Comparison of ENCODE assay signal across 8 cellular contexts in genomic region chr9:23826120-23826629, GRCh38. TPM values are rescaled to one million over a fixed set of nuclear protein-coding genes. Genes with fewer than 3 reads are reported as not detected.
DNase-seq lines count a peak whose midpoint lies in the region; ATAC-seq and TF ChIP-seq lines count a peak whose summit lies in the region.

TSS of gene ELAVL2 (minus strand) at chr9:23826240. CDS start at chr9:23762234, 64,006 bp downstream.

- peak; percentile 71 for ATAC-seq in GM19023 (IDR thresholded peaks at IDR 0.05; ENCODE audit: unreplicated experiment)
- peak; percentile 91 to 97 (median 94) for ATAC-seq in heart left ventricle

- H3K27ac Mint-ChIP-seq in osteocyte (ENCODE audit: unreplicated experiment), result no peak within 1 kb of the TSS

- H3K9me3 ChIP-seq in heart left ventricle, result no peaks in the 10 kb centered on the region
- no peaks in the 10 kb centered on the region for H3K9me3 ChIP-seq in uterus

- no peak within 1 kb of the TSS for H3K4me3 Mint-ChIP-seq in osteocyte (ENCODE audit: unreplicated experiment)

- H3K27me3 ChIP-seq in heart left ventricle (peaks cover 35 to 98% (median 86%) of the 10 kb centered on the region in 9 donors), uterus (peaks cover 14 to 51% of the 10 kb centered on the region in 2 donors)

- WGBS in heart left ventricle, 4 donors, result 1 to 2% (median 2%) methylated on average over 30 of the region's 30 CpGs

- H3K36me3 ChIP-seq in heart left ventricle (no peaks in the 10 kb centered on the region), uterus (no peaks in the 10 kb centered on the region)

- no peaks in the 10 kb centered on the region for H3K36me3 Mint-ChIP-seq in osteocyte (ENCODE audit: unreplicated experiment)

- H3K4me3 ChIP-seq in heart left ventricle, result peak within 1 kb of the TSS in 11 of 12 donors; percentile 7 to 62 (median 45)
- H3K4me3 ChIP-seq in uterus, result peak within 1 kb of the TSS; percentile 9 to 38

- H3K4me1 ChIP-seq in heart left ventricle (peaks cover 0 to 37% (median 11%) of the 10 kb centered on the region in 12 donors), uterus (peaks cover 5 to 6% of the 10 kb centered on the region in 2 donors)

- DNase-seq in NCI-H524 treated with DMSO at 0.1 percent for 48 hours (lab: John Stamatoyannopoulos, UW) (peak; percentile 83), anterior cingulate cortex (lab: John Stamatoyannopoulos, UW) (peak; percentile 31 to 99 (median 90)), heart left ventricle (peak; percentile 74 to 84 (median 79)), osteocyte (ENCODE audit: extremely low spot score, unreplicated experiment) (peak; percentile 92), uterus (peak; percentile 89), NOMO-1 treated with dmso at 0.1 percent for 144 hours (lab: John Stamatoyannopoulos, UW; ENCODE audit: unreplicated experiment) (no peak), NAMALWA (ENCODE audit: low spot score) (no peak)

- intact Hi-C loops in heart left ventricle (cut with DNase I), result no loop called here
- intact Hi-C loops in uterus (cut with DNase I; ENCODE audit: low total_unique reads), result no loop called here

- TF ChIP-seq POLR2A in heart left ventricle (IDR thresholded peaks at IDR 0.05) (no peak), uterus (IDR thresholded peaks at IDR 0.05) (no peak)

- peaks cover 9% of the 10 kb centered on the region for H3K4me1 Mint-ChIP-seq in osteocyte (ENCODE audit: unreplicated experiment)

- no peaks in the 10 kb centered on the region for H3K9me3 Mint-ChIP-seq in osteocyte (ENCODE audit: unreplicated experiment)

- TF ChIP-seq CTCF in heart left ventricle (IDR thresholded peaks at IDR 0.05) (no peak), osteocyte (IDR thresholded peaks at IDR 0.05) (no peak), uterus (IDR thresholded peaks at IDR 0.05) (no peak)

- H3K27ac ChIP-seq in heart left ventricle, result no peak within 1 kb of the TSS
- H3K27ac ChIP-seq in uterus, result no peak within 1 kb of the TSS

- peaks cover 26% of the 10 kb centered on the region for H3K27me3 Mint-ChIP-seq in osteocyte (ENCODE audit: unreplicated experiment)

RNA-seq across cellular contexts. Expression of gene ELAVL2, which starts in this region (rescaled TPM):
- total RNA-seq in heart left ventricle (under 1 TPM in 5 of 9 donors, not detected in 4; 0.08 to 0.30 (median 0.19) TPM), osteocyte (0.51 and 1.1 TPM in 2 replicates), uterus (1 to 10 TPM in 1 of 4 donors, under 1 TPM in 1, not detected in 2; 0.15 to 4.4 TPM)
- polyA plus RNA-seq in heart left ventricle, result not detected

Comparison
In these comparisons a context has a peak if more than half of its experiments do, and no peak if none do; other contexts are left out.
1. Peak in DNase-seq, ATAC-seq and H3K4me3 ChIP-seq in heart left ventricle; RNA of the gene not detected or under 1 TPM.
2. DNase-seq: peak in NCI-H524 treated with DMSO at 0.1 percent for 48 hours (single experiment), anterior cingulate cortex (58 of 58), osteocyte (single experiment) and uterus (2 of 2); none in NOMO-1 treated with dmso at 0.1 percent for 144 hours (single experiment) and NAMALWA (single experiment).